In genomic region chr7:133528796-133529195, GRCh38 we compare ENCODE assay signal across 1 cellular context.
TF ChIP-seq lines count a peak whose summit lies in the region.

No MANE protein-coding gene starts in this region.

TF ChIP-seq in GM23338, 12 proteins besides CTCF, POLR2A, EP300 and RAD21 (continued from another document):
- TF ChIP-seq ETS1 (IDR thresholded peaks at IDR 0.05) (no peak), JUNB (IDR thresholded peaks at IDR 0.05; ENCODE audit: unreplicated experiment) (no peak), ZNF114 (CRISPR knock-in tag; IDR thresholded peaks at IDR 0.05) (no peak)
